13 cellular contexts compared by ENCODE assay signal in genomic region chr9:2043881-2044462, GRCh38. TPM values are rescaled to one million over a fixed set of nuclear protein-coding genes. Genes with fewer than 3 reads are reported as not detected.
DNase-seq lines count a peak whose midpoint lies in the region; ATAC-seq and TF ChIP-seq lines count a peak whose summit lies in the region.
"Had no signal": no experiment of that assay in that cellular context is flagged by ENCODE, and none has a peak within 500 bp of the region (broad histone marks: within the 10 kb centered on the region; RNA-seq: fewer than 3 reads in every experiment).

No MANE protein-coding gene starts in this region.

- H3K9me3 Mint-ChIP-seq in activated T-helper 17 cell treated with anti-CD3 and anti-CD28 coated beads, Interleukin-2, amount 50 U/mL, for 72 hours: no peaks in the 10 kb centered on the region

- H3K4me3 ChIP-seq in A673 (ENCODE audit: low read depth, low read length, poor library complexity, severe bottlenecking): no peak overlapping the region

- H3K9me3 ChIP-seq in A673 (ENCODE audit: low read depth, low read length, poor library complexity, severe bottlenecking): no peaks in the 10 kb centered on the region

- peaks cover 9% of the 10 kb centered on the region for H3K36me3 ChIP-seq in A673 (ENCODE audit: insufficient read depth, low read length, poor library complexity, severe bottlenecking)

- no peaks in the 10 kb centered on the region for H3K4me1 ChIP-seq in A673 (ENCODE audit: insufficient read depth, low read length, poor library complexity, severe bottlenecking)

- ATAC-seq in GM18909 (IDR thresholded peaks at IDR 0.05; ENCODE audit: poor library complexity, unreplicated experiment) (peak; percentile 69), HG02870 (IDR thresholded peaks at IDR 0.05; ENCODE audit: unreplicated experiment) (peak; percentile 67), HG02938 (IDR thresholded peaks at IDR 0.05; ENCODE audit: unreplicated experiment) (no peak)
- ATAC-seq in activated T-helper 17 cell treated with anti-CD3 and anti-CD28 coated beads, Interleukin-2, amount 50 U/mL, for 72 hours (replicated peaks): peak; percentile 12

- H3K27ac Mint-ChIP-seq in activated T-helper 17 cell treated with anti-CD3 and anti-CD28 coated beads, Interleukin-2, amount 50 U/mL, for 72 hours: peak overlapping the region; percentile 49

- H3K27ac ChIP-seq in A673 (ENCODE audit: low read depth, low read length, poor library complexity, severe bottlenecking): no peak overlapping the region
- H3K27ac ChIP-seq: KMS-11, VCaP had no signal

- BruUV-seq in A673 (replicated peaks; lab: Mats Ljungman, UMichigan): no TSS peak

- POLR2A ChIA-PET in A673 (lab: Charles Lee; ENCODE audit: low non-redundant PET): no interaction called here

- peaks cover 91% of the 10 kb centered on the region for H3K36me3 Mint-ChIP-seq in activated T-helper 17 cell treated with anti-CD3 and anti-CD28 coated beads, Interleukin-2, amount 50 U/mL, for 72 hours (ENCODE audit: low read depth)

- DNase-seq in A673 (ENCODE audit: low spot score) (peak; percentile 10), hepatic stellate cell (ENCODE audit: low spot score) (no peak), putamen (ENCODE audit: low spot score) (no peak)
- DNase-seq in stimulated activated CD8-positive, alpha-beta memory T cell treated with anti-CD3 and anti-CD28 coated beads, Interleukin-4, amount 100 ng/mL, for 48 hours: no peak
- DNase-seq: activated gamma-delta T cell treated with Interleukin-2 at 50 U/mL for 16 hours; NCI-H2227 treated with DMSO at 0.1 percent for 48 hours; stimulated activated CD4-positive, alpha-beta T cell treated with anti-CD3 and anti-CD28 coated beads, Interleukin-12 subunit alpha, Interleukin-12 subunit beta, amount 100 ng/mL, for 4 hours had no signal

- peak overlapping the region; percentile 20 for H3K4me3 Mint-ChIP-seq in activated T-helper 17 cell treated with anti-CD3 and anti-CD28 coated beads, Interleukin-2, amount 50 U/mL, for 72 hours

- CTCF ChIA-PET in A673 (lab: Charles Lee): no interaction called here

- intact Hi-C loops in A673 (cut with micrococcal nuclease; ENCODE audit: unreplicated experiment): no loop called here

- no peaks in the 10 kb centered on the region for H3K27me3 ChIP-seq in A673 (replicated peaks; ENCODE audit: insufficient read depth, low read depth, low read length, poor library complexity)

- no peak for TF ChIP-seq CTCF in A673 (conservative IDR thresholded peaks at IDR 0.05; ENCODE audit: low read depth, low read length)

- H3K27me3 Mint-ChIP-seq in activated T-helper 17 cell treated with anti-CD3 and anti-CD28 coated beads, Interleukin-2, amount 50 U/mL, for 72 hours: no peaks in the 10 kb centered on the region

- peaks cover 18% of the 10 kb centered on the region for H3K4me1 Mint-ChIP-seq in activated T-helper 17 cell treated with anti-CD3 and anti-CD28 coated beads, Interleukin-2, amount 50 U/mL, for 72 hours

RNA-seq across cellular contexts. Expression of gene SMARCA2, which starts 28.8 kb away (rescaled TPM):
- total RNA-seq in A673 (2021): 59.6 and 69.0 TPM in 2 replicates
- total RNA-seq in activated T-helper 17 cell treated with anti-CD3 and anti-CD28 coated beads, Interleukin-2, amount 50 U/mL, for 72 hours: 100 to 1,000 TPM; 118 to 119 TPM
